In the genomic region with DNA sequence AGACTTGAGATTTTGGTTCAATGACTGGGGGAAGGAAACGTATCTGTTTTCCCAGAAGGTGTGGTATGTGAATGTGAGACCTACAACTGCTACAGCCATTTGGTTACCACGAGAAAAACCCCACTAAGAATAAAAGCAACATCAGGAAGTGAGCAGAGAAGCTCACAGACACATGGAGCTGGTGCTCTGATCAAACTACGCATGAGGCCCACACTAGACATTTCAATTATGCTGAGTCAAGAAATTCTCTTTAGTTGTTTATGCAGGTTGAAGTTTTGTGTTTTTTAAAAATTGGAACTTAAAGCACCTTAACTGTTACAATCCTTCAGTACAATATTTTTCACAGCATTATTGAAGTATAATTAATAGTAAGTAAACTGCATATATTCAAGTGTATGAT, we compare ENCODE assay signal across 16 cellular contexts. TPM values are rescaled to one million over a fixed set of nuclear protein-coding genes. Genes with fewer than 3 reads are reported as not detected.
A peak's percentile ranks its signal among the peaks of the same experiment; 100 is the strongest.
DNase-seq lines count a peak whose midpoint lies in the region; ATAC-seq, FAIRE-seq and TF ChIP-seq lines count a peak whose summit lies in the region.
"Had no signal": no experiment of that assay in that cellular context is flagged by ENCODE, and none has a peak within 500 bp of the region (broad histone marks: within the 10 kb centered on the region; RNA-seq: fewer than 3 reads in every experiment).

No MANE protein-coding gene starts in this region.

- no peak for TF ChIP-seq POLR2A in HepG2 (IDR thresholded peaks at IDR 0.05; ENCODE audit: insufficient read depth in 1 of 2, low read depth in 2 of 2, low read length in 2 of 2)
- no peak for TF ChIP-seq POLR2A in right lobe of liver (IDR thresholded peaks at IDR 0.05)
- TF ChIP-seq POLR2A in K562 (conservative IDR thresholded peaks at IDR 0.05), result no peak

- H3K4me1 ChIP-seq in HepG2 (ENCODE audit: insufficient read depth, low read length), result no peaks in the 10 kb centered on the region
- no peaks in the 10 kb centered on the region for H3K4me1 ChIP-seq in right lobe of liver
- peaks cover 4% of the 10 kb centered on the region for H3K4me1 ChIP-seq in CD8-positive, alpha-beta T cell (ENCODE audit: insufficient read depth, low read length)
- H3K4me1 ChIP-seq in K562 (replicated peaks in 1 of 2; ENCODE audit: control insufficient read depth in 2 of 2, insufficient read depth in 2 of 2, low read length in 2 of 2), result no peaks in the 10 kb centered on the region
- H3K4me1 ChIP-seq: BE2C had no signal

- H3K9ac ChIP-seq in HepG2 (ENCODE audit: insufficient read depth, low read depth, low read length), result no peak overlapping the region
- no peak overlapping the region for H3K9ac ChIP-seq in K562 (ENCODE audit: insufficient read depth in 1 of 2, low read depth in 2 of 2, low read length in 2 of 2)

- TF ChIP-seq CTCF in HepG2 (CRISPR knock-in tag; IDR thresholded peaks at IDR 0.05) (no peak), right lobe of liver (IDR thresholded peaks at IDR 0.05) (no peak), K562 (IDR thresholded peaks at IDR 0.05 in 2 of 3, conservative IDR thresholded peaks at IDR 0.05 in 1 of 3; ENCODE audit: insufficient read depth in 2 of 3, low read depth in 1 of 3, low read length in 3 of 3) (no peak)
- TF ChIP-seq CTCF in CD8-positive, alpha-beta T cell (IDR thresholded peaks at IDR 0.05), result no peak

- H3K79me2 ChIP-seq in HepG2 (ENCODE audit: insufficient read depth, low read length) (no peaks in the 10 kb centered on the region), K562 (ENCODE audit: control insufficient read depth, insufficient read depth, low read length) (no peaks in the 10 kb centered on the region)

- intact Hi-C loops in HepG2 (cut with micrococcal nuclease; ENCODE audit: unreplicated experiment) (no loop called here), right lobe of liver (cut with DNase I) (no loop called here), K562 (cut with micrococcal nuclease) (no loop called here)
- intact Hi-C loops in CD8-positive, alpha-beta T cell (cut with DNase I, micrococcal nuclease), result no loop called here

- H3K4me3 ChIP-seq in HepG2 (replicated peaks in 1 of 3; ENCODE audit: insufficient read depth in 1 of 3, low read depth in 2 of 3, low read length in 3 of 3) (no peak overlapping the region), right lobe of liver (no peak overlapping the region), K562 (no peak overlapping the region)
- no peak overlapping the region for H3K4me3 ChIP-seq in CD8-positive, alpha-beta T cell (ENCODE audit: low read depth, low read length)

- peaks cover 6% of the 10 kb centered on the region; the same call in 1 of the 2 replicates for H3K9me3 ChIP-seq in HepG2 (ENCODE audit: low read length)
- no peaks in the 10 kb centered on the region for H3K9me3 ChIP-seq in right lobe of liver
- H3K9me3 ChIP-seq in CD8-positive, alpha-beta T cell (ENCODE audit: low read length), result no peaks in the 10 kb centered on the region
- no peaks in the 10 kb centered on the region for H3K9me3 ChIP-seq in K562 (replicated peaks; ENCODE audit: control insufficient read depth, insufficient read depth, low read depth, low read length)
- H3K9me3 ChIP-seq: BE2C had no signal

- POLR2A ChIA-PET in HepG2 (lab: Yijun Ruan, JAX) (no interaction called here), K562 (lab: Yijun Ruan, JAX) (no interaction called here), HEK293T (lab: Yijun Ruan, JAX) (no interaction called here)
- POLR2A ChIA-PET in CD8-positive, alpha-beta T cell (lab: Charles Lee), result no interaction called here

- FAIRE-seq in HepG2 (lab: Jason Lieb, UNC) (no peak), K562 (lab: Jason Lieb, UNC) (no peak)
- FAIRE-seq: GM19239, H1 had no signal

- CTCF ChIA-PET in HepG2 (lab: Yijun Ruan, JAX; ENCODE audit: low intra/inter-chr PET ratio, low total read pairs), result no interaction called here
- CTCF ChIA-PET in CD8-positive, alpha-beta T cell (lab: Charles Lee), result no interaction called here
- CTCF ChIA-PET in K562 (lab: Yijun Ruan, JAX; ENCODE audit: low intra/inter-chr PET ratio), result no interaction called here
- CTCF ChIA-PET in HEK293T (lab: Yijun Ruan, JAX), result interaction anchor here (0.6 kb wide), 1 partner anchor 173 kb away, joined by 7 read pairs; no protein-coding TSS in a partner anchor

- no peak overlapping the region for H3K27ac ChIP-seq in HepG2 (ENCODE audit: extremely low read length, insufficient read depth, low read length)
- no peak overlapping the region for H3K27ac ChIP-seq in right lobe of liver
- no peak overlapping the region for H3K27ac ChIP-seq in CD8-positive, alpha-beta T cell (ENCODE audit: low read depth, low read length)
- H3K27ac ChIP-seq in K562 (ENCODE audit: extremely low read depth, low read depth, low read length), result no peak overlapping the region

- no peaks in the 10 kb centered on the region for H3K27me3 Mint-ChIP-seq in CD8-positive, alpha-beta T cell (ENCODE audit: low read depth)

- H3K27ac Mint-ChIP-seq in CD8-positive, alpha-beta T cell, result no peak overlapping the region
- H3K27ac Mint-ChIP-seq: CD4-positive, CD25-positive, alpha-beta regulatory T cell; H9 had no signal

- H3K36me3 Mint-ChIP-seq in CD8-positive, alpha-beta T cell, result no peaks in the 10 kb centered on the region
- H3K36me3 Mint-ChIP-seq: CD4-positive, CD25-positive, alpha-beta regulatory T cell had no signal

- H3K27me3 ChIP-seq in HepG2 (ENCODE audit: control insufficient read depth in 1 of 2, insufficient read depth in 2 of 2, low read length in 2 of 2), result 0 out of 5 replicates have a peak, but pooled peaks cover 0 to 3% of the 10 kb centered on the region in 2 experiments
- no peaks in the 10 kb centered on the region for H3K27me3 ChIP-seq in right lobe of liver
- H3K27me3 ChIP-seq in CD8-positive, alpha-beta T cell (ENCODE audit: insufficient read depth, low read length), result no peaks in the 10 kb centered on the region
- no peaks in the 10 kb centered on the region for H3K27me3 ChIP-seq in K562 (ENCODE audit: control insufficient read depth in 2 of 2, insufficient read depth in 2 of 2, low read length in 2 of 2)
- H3K27me3 ChIP-seq: BE2C had no signal

- H3K4me3 Mint-ChIP-seq in CD8-positive, alpha-beta T cell, result no peak overlapping the region
- H3K4me3 Mint-ChIP-seq: CD4-positive, CD25-positive, alpha-beta regulatory T cell; H9 had no signal

- no peak for ATAC-seq in HepG2
- ATAC-seq in right lobe of liver, result no peak
- ATAC-seq in CD8-positive, alpha-beta T cell, result peak; percentile 70
- no peak for ATAC-seq in K562

- H3K9me3 Mint-ChIP-seq in CD8-positive, alpha-beta T cell, result peaks cover 4% of the 10 kb centered on the region

- no peak for TF ChIP-seq EP300 in HepG2 (IDR thresholded peaks at IDR 0.05; ENCODE audit: low read depth in 2 of 2, low read length in 2 of 2)
- TF ChIP-seq EP300 in HepG2 (CRISPR knock-in tag; IDR thresholded peaks at IDR 0.05; ENCODE audit: borderline replicate concordance), result no peak
- no peak for TF ChIP-seq EP300 in K562 (IDR thresholded peaks at IDR 0.05; ENCODE audit: low read length)

- DNase-seq in HepG2 (ENCODE audit: low spot score) (no peak), right lobe of liver (no peak), K562 (ENCODE audit: extremely low read depth in 1 of 4, low spot score in 3 of 4) (no peak), HEK293T (ENCODE audit: extremely low spot score) (no peak), T-helper 9 cell (no peak), NCI-H1048 (lab: John Stamatoyannopoulos, UW) (no peak)
- DNase-seq in CD8-positive, alpha-beta T cell, result peak in 1 of 7 experiments; percentile 23
- DNase-seq: ACHN; BE2C; C1 segment of cervical spinal cord; CD4-positive, CD25-positive, alpha-beta regulatory T cell; DMS79 treated with DMSO at 0.1 percent for 48 hours; GF-D8; H9 had no signal

- no peak for TF ChIP-seq RAD21 in HepG2 (CRISPR knock-in tag; IDR thresholded peaks at IDR 0.05)
- TF ChIP-seq RAD21 in K562 (CRISPR knock-in tag; conservative IDR thresholded peaks at IDR 0.05 in 1 of 2, IDR thresholded peaks at IDR 0.05 in 1 of 2), result no peak

- H3K36me3 ChIP-seq in HepG2 (replicated peaks in 1 of 2; ENCODE audit: control insufficient read depth in 1 of 2, insufficient read depth in 2 of 2, low read length in 2 of 2) (no peaks in the 10 kb centered on the region), right lobe of liver (no peaks in the 10 kb centered on the region), K562 (ENCODE audit: control insufficient read depth, insufficient read depth, low read length) (no peaks in the 10 kb centered on the region)
- no peaks in the 10 kb centered on the region for H3K36me3 ChIP-seq in CD8-positive, alpha-beta T cell (ENCODE audit: insufficient read depth, low read length)
- H3K36me3 ChIP-seq: BE2C had no signal

- WGBS in HepG2 (ENCODE audit: low lambda C conversion rate), result 10% methylated on average over 3 of the region's 3 CpGs
- WGBS in right lobe of liver (ENCODE audit: insufficient coverage, low coverage, low lambda C conversion rate, missing lambda C conversion rate), result 62% methylated on average over 3 of the region's 3 CpGs
- WGBS in K562 (ENCODE audit: insufficient coverage, low coverage, missing lambda C conversion rate), result 39% methylated on average over 3 of the region's 3 CpGs

- H2AFZ ChIP-seq in HepG2 (ENCODE audit: low read length), result no peak overlapping the region
- H2AFZ ChIP-seq in K562 (ENCODE audit: low read depth, low read length), result peak overlapping the region; percentile 46

- H3K4me1 Mint-ChIP-seq in CD8-positive, alpha-beta T cell (ENCODE audit: low read depth), result peaks cover 7% of the 10 kb centered on the region
- H3K4me1 Mint-ChIP-seq: H9 had no signal

- H3K4me2 ChIP-seq in HepG2 (ENCODE audit: low read depth, low read length) (no peak overlapping the region), K562 (ENCODE audit: insufficient read depth, low read length) (no peak overlapping the region)

- H4K20me1 ChIP-seq in HepG2 (ENCODE audit: insufficient read depth, low read length) (no peaks in the 10 kb centered on the region), K562 (replicated peaks; ENCODE audit: control insufficient read depth, insufficient read depth, low read length) (no peaks in the 10 kb centered on the region)

- BruUV-seq in HepG2 (replicated peaks; lab: Mats Ljungman, UMichigan) (no TSS peak), K562 (replicated peaks; lab: Mats Ljungman, UMichigan) (no TSS peak)

- H3K9me1 ChIP-seq in K562 (ENCODE audit: control insufficient read depth, insufficient read depth, low read length), result no peaks in the 10 kb centered on the region

- in situ Hi-C loops in HepG2 (cut with HindIII; ENCODE audit: extremely low pct_ligation_motif_present, low pct_unique_long_range_greater_than_20kb) (no loop called here), K562 (cut with MboI) (no loop called here)

RNA-seq across cellular contexts. Expression of a gene that starts 8.9 kb away (rescaled TPM):
- 15.1 and 17.5 TPM in 2 replicates for total RNA-seq in HepG2 (2016; rRNA removed; fragmentation: Illumina TruSeq; extraction: Trizol)
- 2.4 and 4.6 TPM in 2 replicates for total RNA-seq in HepG2 (2016; cell fraction: cytosol; rRNA removed; fragmentation: Illumina TruSeq; extraction: Trizol; ENCODE audit: low read depth)
- total RNA-seq in HepG2 (2016; cell fraction: insoluble cytoplasmic fraction; rRNA removed; fragmentation: Illumina TruSeq; extraction: Trizol), result 11.9 and 16.4 TPM in 2 replicates
- 3.3 and 3.6 TPM in 2 replicates for total RNA-seq in HepG2 (2016; cell fraction: membrane; rRNA removed; fragmentation: Illumina TruSeq; extraction: Trizol)
- total RNA-seq in HepG2 (2016; cell fraction: nucleus; rRNA removed; fragmentation: Illumina TruSeq; extraction: Trizol), result 21.8 and 22.9 TPM in 2 replicates
- 11.2 and 17.4 TPM in 2 replicates for polyA plus RNA-seq in HepG2 (2011; rRNA removed)
- 7.6 and 8.0 TPM in 2 replicates for polyA plus RNA-seq in HepG2 (2011; cell fraction: cytosol; rRNA removed)
- 2.6 and 4.9 TPM in 2 replicates for polyA plus RNA-seq in HepG2 (2011; cell fraction: nucleus; rRNA removed)
- polyA plus RNA-seq in HepG2 (2012), result 10.4 and 11.4 TPM in 2 replicates
- polyA plus RNA-seq in HepG2 (2016; cell fraction: cytosol; fragmentation: Illumina TruSeq; extraction: Trizol; ENCODE audit: low read depth), result 0.88 and 1.1 TPM in 2 replicates
- polyA plus RNA-seq in HepG2 (2016; cell fraction: insoluble cytoplasmic fraction; fragmentation: Illumina TruSeq; extraction: Trizol; ENCODE audit: low read depth), result 7.2 and 8.9 TPM in 2 replicates
- 1.3 and 2.0 TPM in 2 replicates for polyA plus RNA-seq in HepG2 (2016; cell fraction: membrane; fragmentation: Illumina TruSeq; extraction: Trizol; ENCODE audit: low read depth)
- 19.4 and 29.7 TPM in 2 replicates for polyA plus RNA-seq in HepG2 (2016; cell fraction: nucleus; fragmentation: Illumina TruSeq; extraction: Trizol; ENCODE audit: insufficient read depth, low read depth)
- 8.2 and 23.4 TPM in 2 replicates for polyA minus RNA-seq in HepG2 (2011; rRNA and poly(A)+ RNA removed; ENCODE audit: low replicate concordance)
- 8.0 and 18.2 TPM in 2 replicates for polyA minus RNA-seq in HepG2 (2011; cell fraction: cytosol; rRNA and poly(A)+ RNA removed)
- polyA minus RNA-seq in HepG2 (2011; cell fraction: nucleus; rRNA and poly(A)+ RNA removed), result 9.4 and 11.9 TPM in 2 replicates
- total RNA-seq in right lobe of liver, result 10 to 100 TPM in 3 of 6 experiments, 1 to 10 TPM in 3; 5.9 to 16.4 (median 10.7) TPM
- total RNA-seq in CD8-positive, alpha-beta T cell, result 10 to 100 TPM; 14.4 to 15.8 TPM
- total RNA-seq in K562 (2011; cell fraction: chromatin; rRNA removed; ENCODE audit: low replicate concordance), result 34.7 and 74.2 TPM in 2 replicates
- 23.0 and 28.9 TPM in 2 replicates for total RNA-seq in K562 (2011; cell fraction: nucleolus; rRNA removed)
- total RNA-seq in K562 (2011; cell fraction: nucleoplasm; rRNA removed), result 50.4 and 56.3 TPM in 2 replicates
- 11.1 and 11.8 TPM in 2 replicates for total RNA-seq in K562 (2014; rRNA removed)
- total RNA-seq in K562 (2014; rRNA removed; fragmentation: Illumina TruSeq; extraction: Trizol), result 19.5 and 22.6 TPM in 2 replicates
- 15.5 and 15.9 TPM in 2 replicates for total RNA-seq in K562 (2015; rRNA removed; fragmentation: Illumina TruSeq; extraction: Trizol)
- 20.8 and 24.2 TPM in 2 replicates for total RNA-seq in K562 (2021)
- 24.2 and 30.4 TPM in 2 replicates for polyA plus RNA-seq in K562 (2011; rRNA removed)
- polyA plus RNA-seq in K562 (2011; cell fraction: cytosol; rRNA removed), result 7.1 and 12.7 TPM in 2 replicates
- 11.1 and 12.1 TPM in 2 replicates for polyA plus RNA-seq in K562 (2011; cell fraction: nucleus; rRNA removed)
- polyA plus RNA-seq in K562 (2012), result 10.4 and 11.5 TPM in 2 replicates
- 12.6 and 13.3 TPM in 2 replicates for polyA plus RNA-seq in K562 (2014; fragmentation: Illumina TruSeq; extraction: Trizol)
- polyA plus RNA-seq in K562 (2014; fragmentation: Nextera tagmentation; extraction: Ambion mirVana), result 1 to 10 TPM; 4.5 to 5.4 TPM
- 8.6 and 14.0 TPM in 2 replicates for polyA plus RNA-seq in K562 (2014; rRNA removed)
- 46.8 and 53.8 TPM in 2 replicates for polyA minus RNA-seq in K562 (2011; rRNA and poly(A)+ RNA removed)
- 15.4 and 16.2 TPM in 2 replicates for polyA minus RNA-seq in K562 (2011; cell fraction: cytosol; rRNA and poly(A)+ RNA removed)
- polyA minus RNA-seq in K562 (2011; cell fraction: nucleus; rRNA and poly(A)+ RNA removed), result 5.1 and 9.7 TPM in 2 replicates
